ENCODE assay signal across 8 cellular contexts in genomic region chr5:75509956-75510355, GRCh38. TPM values are rescaled to one million over a fixed set of nuclear protein-coding genes. Genes with fewer than 3 reads are reported as not detected.
DNase-seq lines count a peak whose midpoint lies in the region; ATAC-seq and TF ChIP-seq lines count a peak whose summit lies in the region.

No MANE protein-coding gene starts in this region.

- H3K36me3 ChIP-seq in spleen: peaks cover 0 to 11% (median 2%) of the 10 kb centered on the region in 6 donors

- no peaks in the 10 kb centered on the region for H3K9me3 Mint-ChIP-seq in stimulated activated naive CD8-positive, alpha-beta T cell treated with anti-CD3 and anti-CD28 coated beads, Interleukin-15, Interleukin-2, amounts not matched to agents 100 ng/mL and 50 ng/mL, for 24 hours
- peaks cover 3% of the 10 kb centered on the region for H3K9me3 Mint-ChIP-seq in activated CD8-positive, alpha-beta T cell treated with anti-CD3 and anti-CD28 coated beads for 36 hours

- H3K27ac Mint-ChIP-seq in stimulated activated naive CD8-positive, alpha-beta T cell treated with anti-CD3 and anti-CD28 coated beads, Interleukin-15, Interleukin-2, amounts not matched to agents 100 ng/mL and 50 ng/mL, for 24 hours: peak overlapping the region; percentile 37
- H3K27ac Mint-ChIP-seq in activated CD8-positive, alpha-beta T cell treated with anti-CD3 and anti-CD28 coated beads for 36 hours: peak overlapping the region; percentile 73

- H3K27me3 Mint-ChIP-seq in stimulated activated naive CD8-positive, alpha-beta T cell treated with anti-CD3 and anti-CD28 coated beads, Interleukin-15, Interleukin-2, amounts not matched to agents 100 ng/mL and 50 ng/mL, for 24 hours: no peaks in the 10 kb centered on the region
- H3K27me3 Mint-ChIP-seq in activated CD8-positive, alpha-beta T cell treated with anti-CD3 and anti-CD28 coated beads for 36 hours: no peaks in the 10 kb centered on the region

- H3K4me1 ChIP-seq in spleen: peaks cover 20 to 88% (median 56%) of the 10 kb centered on the region in 6 donors

- H3K4me3 ChIP-seq in iPS-11a (ENCODE audit: low read depth, low read length) (peak overlapping the region; percentile 87), spleen (peak overlapping the region; percentile 71 to 94 (median 89))

- 0 to 3% (median 0%) methylated on average over 1 of the region's 1 CpG for WGBS in spleen, 5 donors

- DNase-seq in stimulated activated naive CD8-positive, alpha-beta T cell treated with anti-CD3 and anti-CD28 coated beads, Interleukin-15, Interleukin-2, amounts not matched to agents 100 U/mL and 50 U/mL, for 24 hours: no peak
- no peak for DNase-seq in activated CD8-positive, alpha-beta T cell treated with anti-CD3 and anti-CD28 coated beads for 36 hours
- DNase-seq in spleen (no peak), amniotic stem cell (lab: John Stamatoyannopoulos, UW) (no peak)

- ATAC-seq in stimulated activated naive CD8-positive, alpha-beta T cell treated with anti-CD3 and anti-CD28 coated beads, Interleukin-15, Interleukin-2, amounts not matched to agents 100 U/mL and 50 U/mL, for 24 hours: no peak
- ATAC-seq in activated CD8-positive, alpha-beta T cell treated with anti-CD3 and anti-CD28 coated beads for 36 hours: no peak
- ATAC-seq in GM21576 (IDR thresholded peaks at IDR 0.05; ENCODE audit: unreplicated experiment) (no peak), GM21737 (IDR thresholded peaks at IDR 0.05; ENCODE audit: unreplicated experiment) (no peak)

- peak overlapping the region; percentile 93 for H3K4me3 Mint-ChIP-seq in stimulated activated naive CD8-positive, alpha-beta T cell treated with anti-CD3 and anti-CD28 coated beads, Interleukin-15, Interleukin-2, amounts not matched to agents 100 ng/mL and 50 ng/mL, for 24 hours
- H3K4me3 Mint-ChIP-seq in activated CD8-positive, alpha-beta T cell treated with anti-CD3 and anti-CD28 coated beads for 36 hours: peak overlapping the region; percentile 99

- H3K27ac ChIP-seq in spleen: peak overlapping the region in 7 of 8 donors; percentile 92 to 96 (median 94)

- POLR2A ChIA-PET in activated CD8-positive, alpha-beta T cell treated with anti-CD3 and anti-CD28 coated beads for 36 hours (lab: Charles Lee): interaction anchor here (0.6 kb wide), 2 partner anchors 66 to 455 kb away, joined by 3 read pairs; no protein-coding TSS in a partner anchor

- H3K9me3 ChIP-seq in spleen: no peaks in the 10 kb centered on the region

- no peak for TF ChIP-seq CTCF in activated CD8-positive, alpha-beta T cell treated with anti-CD3 and anti-CD28 coated beads for 36 hours (IDR thresholded peaks at IDR 0.05)
- TF ChIP-seq CTCF in spleen (IDR thresholded peaks at IDR 0.05 in 8 of 11, conservative IDR thresholded peaks at IDR 0.05 in 3 of 11): no peak

- CTCF ChIA-PET in activated CD8-positive, alpha-beta T cell treated with anti-CD3 and anti-CD28 coated beads for 36 hours (lab: Charles Lee): interaction anchor here (1.2 kb wide), 1 partner anchor 58 kb away, joined by 3 read pairs; no protein-coding TSS in a partner anchor

- intact Hi-C loops in activated CD8-positive, alpha-beta T cell treated with anti-CD3 and anti-CD28 coated beads for 36 hours (cut with micrococcal nuclease): loop anchor here (5.0 to 10.0 kb wide), 4 partner anchors 57 to 1035 kb away; partner anchors contain the start of gene HMGCR
- intact Hi-C loops in spleen (cut with DNase I; ENCODE audit: low total_unique reads): loop anchor here (10.0 kb wide), 1 partner anchor 175 kb away; no protein-coding TSS in a partner anchor

- H3K4me1 Mint-ChIP-seq in stimulated activated naive CD8-positive, alpha-beta T cell treated with anti-CD3 and anti-CD28 coated beads, Interleukin-15, Interleukin-2, amounts not matched to agents 100 ng/mL and 50 ng/mL, for 24 hours (ENCODE audit: low read depth): peaks cover 56% of the 10 kb centered on the region
- H3K4me1 Mint-ChIP-seq in activated CD8-positive, alpha-beta T cell treated with anti-CD3 and anti-CD28 coated beads for 36 hours (ENCODE audit: low read depth): peaks cover 46% of the 10 kb centered on the region

- peaks cover 33% of the 10 kb centered on the region for H3K36me3 Mint-ChIP-seq in stimulated activated naive CD8-positive, alpha-beta T cell treated with anti-CD3 and anti-CD28 coated beads, Interleukin-15, Interleukin-2, amounts not matched to agents 100 ng/mL and 50 ng/mL, for 24 hours (ENCODE audit: low read depth)
- peaks cover 18% of the 10 kb centered on the region for H3K36me3 Mint-ChIP-seq in activated CD8-positive, alpha-beta T cell treated with anti-CD3 and anti-CD28 coated beads for 36 hours (ENCODE audit: low read depth)

- TF ChIP-seq POLR2A in spleen (IDR thresholded peaks at IDR 0.05): no peak

- H3K27me3 ChIP-seq in spleen (replicated peaks in 1 of 7): no peaks in the 10 kb centered on the region

RNA-seq across cellular contexts. Expression of gene CERT1, which starts 1.5 kb away (rescaled TPM):
- total RNA-seq in activated CD8-positive, alpha-beta T cell treated with anti-CD3 and anti-CD28 coated beads for 36 hours: 10 to 100 TPM; 23.9 to 24.6 TPM
- total RNA-seq in spleen: 10 to 100 TPM; 50.1 to 71.1 (median 52.3) TPM
- polyA plus RNA-seq in spleen: 10 to 100 TPM in 2 of 3 donors, 1 to 10 TPM in 1; 8.5 to 16.6 (median 11.6) TPM

RNA-seq across cellular contexts. Expression of gene POLK, which starts 1.7 kb away (rescaled TPM):
- 10 to 100 TPM; 29.5 to 30.6 TPM for total RNA-seq in activated CD8-positive, alpha-beta T cell treated with anti-CD3 and anti-CD28 coated beads for 36 hours
- total RNA-seq in spleen: 10 to 100 TPM; 33.2 to 56.6 (median 38.4) TPM
- 1 to 10 TPM; 4.1 to 5.9 (median 4.2) TPM for polyA plus RNA-seq in spleen
